23 cellular contexts compared by ENCODE assay signal in genomic region chr7:627661-628027, GRCh38.
"Had no signal": no experiment of that assay in that cellular context is flagged by ENCODE, and none has a peak within 500 bp of the region (broad histone marks: within the 10 kb centered on the region; RNA-seq: fewer than 3 reads in every experiment).

No MANE protein-coding gene starts in this region.

- H3K4me3 ChIP-seq: MG63, SJSA1, SK-N-MC had no signal

- H3K4me1 ChIP-seq: SJSA1 had no signal

- DNase-seq: Karpas-422, KG1, MG63, NCI-H1092, NCI-H1105 treated with DMSO at 0.1 percent for 48 hours, NCI-H1417 treated with DMSO at 0.1 percent for 48 hours, NCI-H146, NCI-H1694 treated with DMSO at 0.1 percent for 48 hours, NCI-H2029, NCI-H2081 treated with DMSO at 0.1 percent for 48 hours, NCI-H2171, NCI-H226, NCI-H446, NCI-H510A, NCI-H524 treated with DMSO at 0.1 percent for 48 hours, NCI-H69, NCI-H774, Right ventricle myocardium superior, RPMI8226, SIG-M5 had no signal

- H3K27me3 ChIP-seq: MG63, SJSA1 had no signal

- FAIRE-seq: RCC 7860 had no signal

- H3K9me3 ChIP-seq: SJSA1 had no signal

- H3K27ac ChIP-seq: SJSA1, SK-N-MC had no signal

- H3K36me3 ChIP-seq: MG63, SJSA1 had no signal
